Comparison of ENCODE assay signal across 1 cellular context in genomic region chr21:33123396-33124120, GRCh38.
TF ChIP-seq lines count a peak whose summit lies in the region.

No MANE protein-coding gene starts in this region.

TF ChIP-seq in HCT116, 20 proteins besides CTCF, POLR2A, EP300 and RAD21:
- TF ChIP-seq CBX3 (IDR thresholded peaks at IDR 0.05; ENCODE audit: low read depth) (no peak), ZBTB33 (IDR thresholded peaks at IDR 0.05; ENCODE audit: extremely low read depth, insufficient replicate concordance, low read length) (no peak), ZFX (IDR thresholded peaks at IDR 0.05) (no peak), YY1 (IDR thresholded peaks at IDR 0.05; ENCODE audit: extremely low read depth, insufficient replicate concordance, low read depth, low read length) (no peak)
